ENCODE assay signal across 1 cellular context in the genomic region with DNA sequence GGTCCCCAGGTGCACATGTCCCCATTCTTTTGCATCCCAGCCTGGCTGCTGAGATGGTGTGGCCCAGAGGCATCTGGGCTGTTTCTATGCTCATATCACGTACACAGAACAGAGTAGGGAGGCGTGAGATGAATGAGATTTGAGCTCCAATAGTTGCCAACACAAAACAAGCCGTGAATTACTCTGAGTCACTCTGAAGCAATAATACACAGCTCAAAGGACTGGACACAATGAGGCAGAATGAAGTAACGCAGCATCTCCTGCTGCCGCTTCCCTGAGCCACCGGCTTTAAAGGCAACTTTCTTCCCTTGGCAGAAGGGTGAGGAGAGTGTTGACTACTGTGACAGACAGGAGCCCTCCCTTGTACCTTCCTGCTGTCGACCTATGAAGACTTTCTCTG.
TF ChIP-seq lines count a peak whose summit lies in the region.

No MANE protein-coding gene starts in this region.

TF ChIP-seq in HepG2, 621 proteins besides CTCF, POLR2A, EP300 and RAD21 (continued from another document):
- TF ChIP-seq NR2F1 (CRISPR knock-in tag; IDR thresholded peaks at IDR 0.05) (no peak), ZC3H13 (CRISPR knock-in tag; IDR thresholded peaks at IDR 0.05) (no peak), CAMTA2 (CRISPR knock-in tag; IDR thresholded peaks at IDR 0.05; ENCODE audit: borderline replicate concordance) (no peak), PCBP1 (IDR thresholded peaks at IDR 0.05; ENCODE audit: borderline replicate concordance, low read depth, low read length) (no peak), MAZ (IDR thresholded peaks at IDR 0.05; ENCODE audit: borderline replicate concordance, low read depth, low read length) (no peak), MAZ (CRISPR knock-in tag; IDR thresholded peaks at IDR 0.05; ENCODE audit: low read depth) (0 out of 2 replicates have a peak, but pooled peaks have one; percentile 32), ONECUT2 (CRISPR knock-in tag; IDR thresholded peaks at IDR 0.05) (no peak)
- TF ChIP-seq, protein P1, sequence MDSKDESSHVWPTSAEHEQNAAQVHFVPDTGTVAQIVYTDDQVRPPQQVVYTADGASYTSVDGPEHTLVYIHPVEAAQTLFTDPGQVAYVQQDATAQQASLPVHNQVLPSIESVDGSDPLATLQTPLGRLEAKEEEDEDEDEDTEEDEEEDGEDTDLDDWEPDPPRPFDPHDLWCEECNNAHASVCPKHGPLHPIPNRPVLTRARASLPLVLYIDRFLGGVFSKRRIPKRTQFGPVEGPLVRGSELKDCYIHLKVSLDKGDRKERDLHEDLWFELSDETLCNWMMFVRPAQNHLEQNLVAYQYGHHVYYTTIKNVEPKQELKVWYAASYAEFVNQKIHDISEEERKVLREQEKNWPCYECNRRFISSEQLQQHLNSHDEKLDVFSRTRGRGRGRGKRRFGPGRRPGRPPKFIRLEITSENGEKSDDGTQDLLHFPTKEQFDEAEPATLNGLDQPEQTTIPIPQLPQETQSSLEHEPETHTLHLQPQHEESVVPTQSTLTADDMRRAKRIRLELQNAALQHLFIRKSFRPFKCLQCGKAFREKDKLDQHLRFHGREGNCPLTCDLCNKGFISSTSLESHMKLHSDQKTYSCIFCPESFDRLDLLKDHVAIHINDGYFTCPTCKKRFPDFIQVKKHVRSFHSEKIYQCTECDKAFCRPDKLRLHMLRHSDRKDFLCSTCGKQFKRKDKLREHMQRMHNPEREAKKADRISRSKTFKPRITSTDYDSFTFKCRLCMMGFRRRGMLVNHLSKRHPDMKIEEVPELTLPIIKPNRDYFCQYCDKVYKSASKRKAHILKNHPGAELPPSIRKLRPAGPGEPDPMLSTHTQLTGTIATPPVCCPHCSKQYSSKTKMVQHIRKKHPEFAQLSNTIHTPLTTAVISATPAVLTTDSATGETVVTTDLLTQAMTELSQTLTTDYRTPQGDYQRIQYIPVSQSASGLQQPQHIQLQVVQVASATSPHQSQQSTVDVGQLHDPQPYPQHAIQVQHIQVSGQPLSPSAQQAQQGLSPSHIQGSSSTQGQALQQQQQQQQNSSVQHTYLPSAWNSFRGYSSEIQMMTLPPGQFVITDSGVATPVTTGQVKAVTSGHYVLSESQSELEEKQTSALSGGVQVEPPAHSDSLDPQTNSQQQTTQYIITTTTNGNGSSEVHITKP (CRISPR knock-in tag; IDR thresholded peaks at IDR 0.05; ENCODE audit: low read depth): no peak
- TF ChIP-seq, protein P2, sequence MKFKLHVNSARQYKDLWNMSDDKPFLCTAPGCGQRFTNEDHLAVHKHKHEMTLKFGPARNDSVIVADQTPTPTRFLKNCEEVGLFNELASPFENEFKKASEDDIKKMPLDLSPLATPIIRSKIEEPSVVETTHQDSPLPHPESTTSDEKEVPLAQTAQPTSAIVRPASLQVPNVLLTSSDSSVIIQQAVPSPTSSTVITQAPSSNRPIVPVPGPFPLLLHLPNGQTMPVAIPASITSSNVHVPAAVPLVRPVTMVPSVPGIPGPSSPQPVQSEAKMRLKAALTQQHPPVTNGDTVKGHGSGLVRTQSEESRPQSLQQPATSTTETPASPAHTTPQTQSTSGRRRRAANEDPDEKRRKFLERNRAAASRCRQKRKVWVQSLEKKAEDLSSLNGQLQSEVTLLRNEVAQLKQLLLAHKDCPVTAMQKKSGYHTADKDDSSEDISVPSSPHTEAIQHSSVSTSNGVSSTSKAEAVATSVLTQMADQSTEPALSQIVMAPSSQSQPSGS (CRISPR knock-in tag; IDR thresholded peaks at IDR 0.05): no peak
- TF ChIP-seq, protein P3, sequence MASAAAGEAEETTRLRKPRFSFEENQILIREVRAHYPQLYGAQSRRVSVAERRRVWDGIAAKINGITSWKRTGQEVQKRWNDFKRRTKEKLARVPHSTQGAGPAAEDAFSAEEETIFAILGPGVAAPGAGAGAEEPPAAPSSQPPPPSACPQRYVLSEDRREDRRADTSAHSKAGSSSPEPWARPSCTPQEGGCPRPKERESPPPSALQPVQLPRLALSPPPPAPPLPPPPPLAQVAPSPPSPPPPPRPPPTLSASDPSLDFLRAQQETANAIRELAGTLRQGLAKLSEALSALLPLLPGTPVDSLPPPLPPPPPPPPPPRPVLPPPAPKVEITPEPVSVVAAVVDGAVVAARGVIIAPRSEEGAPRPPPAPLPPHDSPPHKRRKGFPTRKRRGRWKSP (CRISPR knock-in tag; IDR thresholded peaks at IDR 0.05): no peak
- TF ChIP-seq, protein P4, sequence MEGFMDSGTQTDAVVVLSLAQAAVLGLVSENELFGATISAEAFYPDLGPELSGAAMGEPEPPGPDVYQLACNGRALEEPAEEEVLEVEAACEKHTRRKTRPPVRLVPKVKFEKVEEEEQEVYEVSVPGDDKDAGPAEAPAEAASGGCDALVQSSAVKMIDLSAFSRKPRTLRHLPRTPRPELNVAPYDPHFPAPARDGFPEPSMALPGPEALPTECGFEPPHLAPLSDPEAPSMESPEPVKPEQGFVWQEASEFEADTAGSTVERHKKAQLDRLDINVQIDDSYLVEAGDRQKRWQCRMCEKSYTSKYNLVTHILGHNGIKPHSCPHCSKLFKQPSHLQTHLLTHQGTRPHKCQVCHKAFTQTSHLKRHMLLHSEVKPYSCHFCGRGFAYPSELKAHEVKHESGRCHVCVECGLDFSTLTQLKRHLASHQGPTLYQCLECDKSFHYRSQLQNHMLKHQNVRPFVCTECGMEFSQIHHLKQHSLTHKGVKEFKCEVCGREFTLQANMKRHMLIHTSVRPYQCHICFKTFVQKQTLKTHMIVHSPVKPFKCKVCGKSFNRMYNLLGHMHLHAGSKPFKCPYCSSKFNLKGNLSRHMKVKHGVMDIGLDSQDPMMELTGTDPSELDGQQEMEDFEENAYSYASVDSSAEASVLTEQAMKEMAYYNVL (CRISPR knock-in tag; IDR thresholded peaks at IDR 0.05; ENCODE audit: borderline replicate concordance): peak; percentile 15; the same call in 1 of the 2 replicates
TF ChIP-seq in HepG2: peak in this region for 8.
